14 cellular contexts compared by ENCODE assay signal in the genomic region with DNA sequence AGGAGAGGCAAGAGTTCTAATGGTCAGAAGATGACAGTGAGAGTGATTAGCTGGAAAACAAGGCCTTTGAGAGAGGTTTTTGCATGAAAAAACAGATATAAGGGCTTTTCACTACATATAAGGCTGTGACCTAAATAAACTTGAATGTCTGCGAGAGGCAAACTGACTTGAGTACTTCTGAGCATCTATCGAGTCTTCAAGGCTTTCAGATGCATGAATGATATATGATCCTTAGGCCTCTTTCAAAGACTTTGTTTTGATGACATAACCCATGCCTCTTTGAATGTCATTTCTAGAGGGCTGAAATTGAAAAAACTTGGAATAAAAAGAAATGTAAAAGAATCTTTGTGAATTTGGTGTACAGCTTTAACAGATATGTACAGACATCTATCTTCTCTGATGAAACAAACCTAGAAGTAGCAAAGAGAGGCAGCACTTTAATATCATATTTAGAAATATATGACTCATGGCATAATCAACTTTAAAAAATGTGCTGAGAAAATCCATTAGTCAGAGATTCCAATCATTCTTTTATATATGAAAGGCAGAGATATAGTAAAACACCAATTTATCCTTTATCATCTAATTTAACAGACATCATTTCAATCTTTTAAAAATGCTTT.
DNase-seq lines count a peak whose midpoint lies in the region; ATAC-seq, FAIRE-seq and TF ChIP-seq lines count a peak whose summit lies in the region.
"Had no signal": no experiment of that assay in that cellular context is flagged by ENCODE, and none has a peak within 500 bp of the region (broad histone marks: within the 10 kb centered on the region; RNA-seq: fewer than 3 reads in every experiment).

No MANE protein-coding gene starts in this region.

- H3K27ac Mint-ChIP-seq in endodermal cell: no peak overlapping the region
- H3K27ac Mint-ChIP-seq: IgD-negative memory B cell; T-helper 1 cell treated with Interleukin-12 subunit alpha and Interleukin-12 subunit beta and Interleukin-4 antibody, amounts not matched to agents 30 μg/mL and 1 μg/mL, for 36 hours had no signal

- no peak for TF ChIP-seq RAD21 in K562 (CRISPR knock-in tag; conservative IDR thresholded peaks at IDR 0.05 in 1 of 2, IDR thresholded peaks at IDR 0.05 in 1 of 2)

- no peak overlapping the region for H3K27ac ChIP-seq in K562 (ENCODE audit: extremely low read depth, low read depth, low read length)
- no peak overlapping the region for H3K27ac ChIP-seq in endodermal cell (ENCODE audit: low read depth, low read length)

- no peak overlapping the region for H3K4me3 ChIP-seq in K562
- H3K4me3 ChIP-seq in endodermal cell (ENCODE audit: low read length): no peak overlapping the region

- no peak for FAIRE-seq in K562 (lab: Jason Lieb, UNC)

- H2AFZ ChIP-seq in K562 (ENCODE audit: low read depth, low read length): no peak overlapping the region

- no peaks in the 10 kb centered on the region for H3K9me1 ChIP-seq in K562 (ENCODE audit: control insufficient read depth, insufficient read depth, low read length)

- DNase-seq in AG08395 (ENCODE audit: low spot score): peak; percentile 54
- DNase-seq in LHCN-M2 (ENCODE audit: low read depth): peak; percentile 71
- no peak for DNase-seq in K562 (ENCODE audit: extremely low read depth in 1 of 4, low spot score in 3 of 4)
- DNase-seq in kidney glomerular epithelial cell (lab: John Stamatoyannopoulos, UW): peak; percentile 50
- no peak for DNase-seq in endodermal cell
- DNase-seq in GF-D8 (lab: John Stamatoyannopoulos, UW): no peak
- DNase-seq: activated CD4-positive, alpha-beta T cell treated with anti-CD3 and anti-CD28 coated beads for 4 hours; AML-193; DND-41; H7 had no signal

- no peaks in the 10 kb centered on the region for H4K20me1 ChIP-seq in K562 (replicated peaks; ENCODE audit: control insufficient read depth, insufficient read depth, low read length)

- H3K36me3 Mint-ChIP-seq in endodermal cell (ENCODE audit: low read depth): no peaks in the 10 kb centered on the region

- CTCF ChIA-PET in K562 (lab: Yijun Ruan, JAX; ENCODE audit: low intra/inter-chr PET ratio): no interaction called here

- TF ChIP-seq POLR2A in K562 (conservative IDR thresholded peaks at IDR 0.05): no peak

- H3K9me3 ChIP-seq in K562 (replicated peaks; ENCODE audit: control insufficient read depth, insufficient read depth, low read depth, low read length): no peaks in the 10 kb centered on the region
- no peaks in the 10 kb centered on the region for H3K9me3 ChIP-seq in endodermal cell (ENCODE audit: control insufficient read depth, low read length)

- TF ChIP-seq EP300 in K562 (IDR thresholded peaks at IDR 0.05; ENCODE audit: low read length): no peak

- H3K4me2 ChIP-seq in K562 (ENCODE audit: insufficient read depth, low read length): no peak overlapping the region

- H3K4me3 Mint-ChIP-seq in endodermal cell: no peak overlapping the region
- H3K4me3 Mint-ChIP-seq: IgD-negative memory B cell; T-helper 1 cell treated with Interleukin-12 subunit alpha and Interleukin-12 subunit beta and Interleukin-4 antibody, amounts not matched to agents 30 μg/mL and 1 μg/mL, for 36 hours had no signal

- peaks cover 7 to 23% of the 10 kb centered on the region in 2 experiments; a peak in 4 of 5 replicates for H3K4me1 ChIP-seq in K562 (replicated peaks in 1 of 2; ENCODE audit: control insufficient read depth in 2 of 2, insufficient read depth in 2 of 2, low read length in 2 of 2)
- peaks cover 9% of the 10 kb centered on the region for H3K4me1 ChIP-seq in endodermal cell (ENCODE audit: control insufficient read depth, insufficient read depth, low read length)

- H3K36me3 ChIP-seq in K562 (ENCODE audit: control insufficient read depth, insufficient read depth, low read length) (no peaks in the 10 kb centered on the region), endodermal cell (ENCODE audit: control insufficient read depth, insufficient read depth, low read length) (no peaks in the 10 kb centered on the region)

- BruUV-seq in K562 (replicated peaks; lab: Mats Ljungman, UMichigan): no TSS peak

- TF ChIP-seq CTCF in K562 (IDR thresholded peaks at IDR 0.05 in 2 of 3, conservative IDR thresholded peaks at IDR 0.05 in 1 of 3; ENCODE audit: insufficient read depth in 2 of 3, low read depth in 1 of 3, low read length in 3 of 3): no peak
- TF ChIP-seq CTCF in endodermal cell (conservative IDR thresholded peaks at IDR 0.05): no peak

- POLR2A ChIA-PET in K562 (lab: Yijun Ruan, JAX): interaction anchor here (2.0 kb wide), 1 partner anchor 12 kb away, joined by 4 read pairs; no protein-coding TSS in a partner anchor

- peaks cover 5% of the 10 kb centered on the region for H3K27me3 Mint-ChIP-seq in endodermal cell (ENCODE audit: insufficient read depth)

- H3K9ac ChIP-seq in K562 (ENCODE audit: insufficient read depth in 1 of 2, low read depth in 2 of 2, low read length in 2 of 2) (no peak overlapping the region), endodermal cell (ENCODE audit: extremely low read depth, low read length, poor library complexity, severe bottlenecking) (no peak overlapping the region)

- in situ Hi-C loops in K562 (cut with MboI): no loop called here

- H3K79me2 ChIP-seq in K562 (ENCODE audit: control insufficient read depth, insufficient read depth, low read length): 0 out of 3 replicates have a peak, but pooled peaks cover 4% of the 10 kb centered on the region

- H3K27me3 ChIP-seq in K562 (ENCODE audit: control insufficient read depth in 2 of 2, insufficient read depth in 2 of 2, low read length in 2 of 2) (no peaks in the 10 kb centered on the region), endodermal cell (ENCODE audit: control insufficient read depth, insufficient read depth, low read length, poor library complexity, severe bottlenecking) (peaks cover 18% of the 10 kb centered on the region)

- no peak for ATAC-seq in K562
- ATAC-seq in HG02938 (IDR thresholded peaks at IDR 0.05; ENCODE audit: unreplicated experiment): no peak
- no peak for ATAC-seq in HG02870 (IDR thresholded peaks at IDR 0.05; ENCODE audit: unreplicated experiment)

- WGBS in K562 (ENCODE audit: insufficient coverage, low coverage, missing lambda C conversion rate): 45% methylated on average over 2 of the region's 2 CpGs
- 89 to 93% methylated on average over 2 of the region's 2 CpGs for WGBS in endodermal cell (ENCODE audit: insufficient coverage in 1 of 2, insufficient read length in 1 of 2), 2 experiments

- H3K4me1 Mint-ChIP-seq in endodermal cell: peaks cover 43% of the 10 kb centered on the region
- H3K4me1 Mint-ChIP-seq: IgD-negative memory B cell had no signal

- no peaks in the 10 kb centered on the region for H3K9me3 Mint-ChIP-seq in endodermal cell
- H3K9me3 Mint-ChIP-seq: IgD-negative memory B cell; T-helper 1 cell treated with Interleukin-12 subunit alpha and Interleukin-12 subunit beta and Interleukin-4 antibody, amounts not matched to agents 30 μg/mL and 1 μg/mL, for 36 hours had no signal

- intact Hi-C loops in K562 (cut with micrococcal nuclease): no loop called here

TF ChIP-seq in K562, 482 proteins besides CTCF, POLR2A, EP300 and RAD21:
- TF ChIP-seq, protein P1, sequence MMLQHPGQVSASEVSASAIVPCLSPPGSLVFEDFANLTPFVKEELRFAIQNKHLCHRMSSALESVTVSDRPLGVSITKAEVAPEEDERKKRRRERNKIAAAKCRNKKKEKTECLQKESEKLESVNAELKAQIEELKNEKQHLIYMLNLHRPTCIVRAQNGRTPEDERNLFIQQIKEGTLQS (IDR thresholded peaks at IDR 0.05): peak; percentile 21
- TF ChIP-seq, protein P1 (CRISPR knock-in tag; conservative IDR thresholded peaks at IDR 0.05): no peak
- TF ChIP-seq MEIS2 (IDR thresholded peaks at IDR 0.05; ENCODE audit: partially characterized antibody): peak; percentile 23
- TF ChIP-seq GTF2E2 (tag; IDR thresholded peaks at IDR 0.05): no peak
- 0 out of 2 replicates have a peak, but pooled peaks have one; percentile 14 for TF ChIP-seq FOSL1 (tag; conservative IDR thresholded peaks at IDR 0.05)

Comparison
In these comparisons a context has a peak if more than half of its experiments do, and no peak if none do; other contexts are left out.
1. DNase-seq: peak in AG08395 (single experiment), LHCN-M2 (single experiment) and kidney glomerular epithelial cell (single experiment); none in K562 (0 of 4), endodermal cell (single experiment) and GF-D8 (single experiment).